ENCODE assay signal across 16 cellular contexts in genomic region chr1:61287014-61287413, GRCh38.
DNase-seq lines count a peak whose midpoint lies in the region; ATAC-seq and TF ChIP-seq lines count a peak whose summit lies in the region.
"Had no signal": no experiment of that assay in that cellular context is flagged by ENCODE, and none has a peak within 500 bp of the region (broad histone marks: within the 10 kb centered on the region; RNA-seq: fewer than 3 reads in every experiment).

No MANE protein-coding gene starts in this region.

- TF ChIP-seq CTCF in HCT116 (IDR thresholded peaks at IDR 0.05 in 2 of 3, conservative IDR thresholded peaks at IDR 0.05 in 1 of 3; ENCODE audit: borderline replicate concordance in 1 of 3, insufficient read depth in 1 of 3, low read depth in 2 of 3, low read length in 2 of 3), result no peak
- no peak for TF ChIP-seq CTCF in foreskin keratinocyte (conservative IDR thresholded peaks at IDR 0.05)
- TF ChIP-seq CTCF in suprapubic skin (IDR thresholded peaks at IDR 0.05), result no peak

- CTCF ChIA-PET in HCT116 (lab: Charles Lee), result no interaction called here

- TF ChIP-seq EP300 in suprapubic skin (IDR thresholded peaks at IDR 0.05), result no peak

- BruUV-seq in HCT116 (replicated peaks; lab: Mats Ljungman, UMichigan), result no TSS peak

- no peak overlapping the region for H2AFZ ChIP-seq in HCT116 (ENCODE audit: low read depth, low read length, poor library complexity, severe bottlenecking)

- ATAC-seq in HCT116 (0 out of 2 replicates have a peak, but pooled peaks have one; percentile 43), foreskin keratinocyte (peak; percentile 87), HG03439 (IDR thresholded peaks at IDR 0.05; ENCODE audit: unreplicated experiment) (no peak), GM18505 (IDR thresholded peaks at IDR 0.05; ENCODE audit: unreplicated experiment) (no peak), HG02884 (IDR thresholded peaks at IDR 0.05; ENCODE audit: unreplicated experiment) (no peak)
- ATAC-seq in activated T-cell treated with anti-CD3 and anti-CD28 coated beads, Interleukin-2, amount 50 U/mL, for 4 hours, result no peak
- ATAC-seq: WTC11 had no signal

- no peaks in the 10 kb centered on the region for H3K27me3 ChIP-seq in HCT116 (ENCODE audit: insufficient read depth, low read length)
- no peaks in the 10 kb centered on the region for H3K27me3 ChIP-seq in foreskin keratinocyte
- no peaks in the 10 kb centered on the region for H3K27me3 ChIP-seq in suprapubic skin

- no peaks in the 10 kb centered on the region; the same call in 1 of the 2 replicates for H4K20me1 ChIP-seq in HCT116 (ENCODE audit: insufficient read depth)

- no peaks in the 10 kb centered on the region for H3K27me3 Mint-ChIP-seq in activated T-cell treated with anti-CD3 and anti-CD28 coated beads, Interleukin-2, amount 50 U/mL, for 4 hours (ENCODE audit: low read depth)
- H3K27me3 Mint-ChIP-seq: activated naive CD8-positive, alpha-beta T cell treated with anti-CD3 and anti-CD28 coated beads for 36 hours; CD8-positive, alpha-beta memory T cell had no signal

- no peak for DNase-seq in HCT116 (ENCODE audit: low read depth, low spot score)
- peak; percentile 41 for DNase-seq in astrocyte of the hippocampus (ENCODE audit: low read depth, low spot score)
- peak; percentile 69 to 90 for DNase-seq in foreskin keratinocyte
- no peak for DNase-seq in suprapubic skin (ENCODE audit: low spot score in 2 of 2)
- no peak for DNase-seq in activated T-cell treated with anti-CD3 and anti-CD28 coated beads, Interleukin-2, amount 50 U/mL, for 4 hours
- DNase-seq: activated CD8-positive, alpha-beta memory T cell treated with anti-CD3 and anti-CD28 coated beads, Interleukin-2, amount 50 U/mL, for 4 hours; activated naive CD8-positive, alpha-beta T cell treated with anti-CD3 and anti-CD28 coated beads for 36 hours; CD8-positive, alpha-beta memory T cell; NCI-H2081 treated with DMSO at 0.1 percent for 48 hours; NK-92 treated with Interleukin-12 subunit alpha and Interleukin-12 subunit beta, amount 100 ng/mL, for 24 hours had no signal

- no peak overlapping the region for H3K9ac ChIP-seq in HCT116 (ENCODE audit: low read length)

- H3K36me3 ChIP-seq in HCT116 (ENCODE audit: control insufficient read depth in 1 of 2, insufficient read depth in 2 of 2, low read length in 2 of 2), result no peaks in the 10 kb centered on the region
- H3K36me3 ChIP-seq in suprapubic skin, result no peaks in the 10 kb centered on the region

- H3K27ac ChIP-seq in HCT116 (ENCODE audit: low read depth, low read length) (no peak overlapping the region), foreskin keratinocyte (peak overlapping the region; percentile 90), suprapubic skin (peak overlapping the region; percentile 52)

- no peaks in the 10 kb centered on the region for H3K9me2 ChIP-seq in HCT116 (ENCODE audit: insufficient read depth)

- H3K4me1 Mint-ChIP-seq in activated T-cell treated with anti-CD3 and anti-CD28 coated beads, Interleukin-2, amount 50 U/mL, for 4 hours (ENCODE audit: low read depth), result no peaks in the 10 kb centered on the region
- H3K4me1 Mint-ChIP-seq: activated naive CD8-positive, alpha-beta T cell treated with anti-CD3 and anti-CD28 coated beads for 36 hours; CD8-positive, alpha-beta memory T cell had no signal

- H3K4me1 ChIP-seq in HCT116 (ENCODE audit: control insufficient read depth in 1 of 2, insufficient read depth in 2 of 2, low read length in 2 of 2) (peaks cover 0 to 19% of the 10 kb centered on the region in 2 experiments; a peak in 3 of 4 replicates), foreskin keratinocyte (peaks cover 33% of the 10 kb centered on the region), suprapubic skin (peaks cover 15% of the 10 kb centered on the region)

- TF ChIP-seq POLR2A in HCT116 (IDR thresholded peaks at IDR 0.05; ENCODE audit: borderline replicate concordance, extremely low read depth, insufficient read depth, insufficient read length) (no peak), suprapubic skin (IDR thresholded peaks at IDR 0.05) (no peak), GM18505 (IDR thresholded peaks at IDR 0.05; ENCODE audit: borderline replicate concordance, extremely low read depth, insufficient read depth, insufficient read length) (no peak)

- TF ChIP-seq RAD21 in HCT116 (IDR thresholded peaks at IDR 0.05; ENCODE audit: low read depth), result no peak

- no peaks in the 10 kb centered on the region for H3K9me3 ChIP-seq in HCT116 (ENCODE audit: control insufficient read depth in 1 of 2, insufficient read depth in 1 of 2, low read depth in 1 of 2, low read length in 2 of 2)
- H3K9me3 ChIP-seq in suprapubic skin, result no peaks in the 10 kb centered on the region

- no peak overlapping the region for H3K4me3 Mint-ChIP-seq in activated T-cell treated with anti-CD3 and anti-CD28 coated beads, Interleukin-2, amount 50 U/mL, for 4 hours
- H3K4me3 Mint-ChIP-seq: activated naive CD8-positive, alpha-beta T cell treated with anti-CD3 and anti-CD28 coated beads for 36 hours; CD8-positive, alpha-beta memory T cell; nephron; WTC11 had no signal

- no peak overlapping the region for H3K4me2 ChIP-seq in HCT116 (ENCODE audit: low read length)

- H3K4me3 ChIP-seq in HCT116 (replicated peaks in 1 of 2; ENCODE audit: low read depth in 1 of 2, low read length in 2 of 2), result no peak overlapping the region
- no peak overlapping the region for H3K4me3 ChIP-seq in suprapubic skin
- H3K4me3 ChIP-seq: skin epidermis had no signal

- WGBS in suprapubic skin, result 81% methylated on average over 2 of the region's 2 CpGs

- RAD21 ChIA-PET in HCT116 (lab: Charles Lee; ENCODE audit: low non-redundant PET in 1 of 2, low total read pairs in 2 of 2, uncharacterized antibody in 2 of 2, unreplicated experiment in 2 of 2), result no interaction called here

- H3K36me3 Mint-ChIP-seq in activated T-cell treated with anti-CD3 and anti-CD28 coated beads, Interleukin-2, amount 50 U/mL, for 4 hours (ENCODE audit: insufficient read depth), result no peaks in the 10 kb centered on the region
- H3K36me3 Mint-ChIP-seq: activated naive CD8-positive, alpha-beta T cell treated with anti-CD3 and anti-CD28 coated beads for 36 hours; WTC11 had no signal

- POLR2A ChIA-PET in HCT116 (lab: Charles Lee), result no interaction called here

- no peaks in the 10 kb centered on the region for H3K79me2 ChIP-seq in HCT116 (ENCODE audit: insufficient read depth, low read length)

- intact Hi-C loops in HCT116 (cut with micrococcal nuclease), result no loop called here

- H3K9me3 Mint-ChIP-seq in activated T-cell treated with anti-CD3 and anti-CD28 coated beads, Interleukin-2, amount 50 U/mL, for 4 hours, result no peaks in the 10 kb centered on the region
- H3K9me3 Mint-ChIP-seq: activated naive CD8-positive, alpha-beta T cell treated with anti-CD3 and anti-CD28 coated beads for 36 hours; CD8-positive, alpha-beta memory T cell; nephron; WTC11 had no signal

TF ChIP-seq in HCT116, 20 proteins besides CTCF, POLR2A, EP300 and RAD21 (continues in another document):
- TF ChIP-seq SP1 (IDR thresholded peaks at IDR 0.05; ENCODE audit: low read depth), result no peak
- no peak for TF ChIP-seq REST (IDR thresholded peaks at IDR 0.05; ENCODE audit: low read depth)
- no peak for TF ChIP-seq CEBPB (IDR thresholded peaks at IDR 0.05; ENCODE audit: low read depth)
- no peak for TF ChIP-seq ZNF274 (IDR thresholded peaks at IDR 0.05; ENCODE audit: low read depth, low read length)
- TF ChIP-seq JUND (IDR thresholded peaks at IDR 0.05), result no peak
- TF ChIP-seq ZFX (IDR thresholded peaks at IDR 0.05), result no peak
- no peak for TF ChIP-seq POLR2AphosphoS5 (IDR thresholded peaks at IDR 0.05; ENCODE audit: low read depth, low read length)
- no peak for TF ChIP-seq FOSL1 (IDR thresholded peaks at IDR 0.05; ENCODE audit: low read depth)
- TF ChIP-seq ATF3 (IDR thresholded peaks at IDR 0.05), result no peak
- no peak for TF ChIP-seq YY1 (IDR thresholded peaks at IDR 0.05; ENCODE audit: extremely low read depth, insufficient replicate concordance, low read depth, low read length)
- no peak for TF ChIP-seq TCF7L2 (IDR thresholded peaks at IDR 0.05; ENCODE audit: borderline replicate concordance, extremely low read depth, insufficient read depth, insufficient read length)
- no peak for TF ChIP-seq MAX (IDR thresholded peaks at IDR 0.05)
- no peak for TF ChIP-seq CBX3 (IDR thresholded peaks at IDR 0.05; ENCODE audit: low read depth)
- no peak for TF ChIP-seq SRF (IDR thresholded peaks at IDR 0.05; ENCODE audit: low read depth)

Comparison
In these comparisons a context has a peak if more than half of its experiments do, and no peak if none do; other contexts are left out.
1. ATAC-seq: peak in HCT116 (single experiment) and foreskin keratinocyte (single experiment); none in HG03439 (single experiment), GM18505 (single experiment), activated T-cell treated with anti-CD3 and anti-CD28 coated beads, Interleukin-2, amount 50 U/mL, for 4 hours (0 of 2) and HG02884 (single experiment).
2. DNase-seq: peak in astrocyte of the hippocampus (single experiment) and foreskin keratinocyte (2 of 2); none in HCT116 (single experiment), suprapubic skin (0 of 2) and activated T-cell treated with anti-CD3 and anti-CD28 coated beads, Interleukin-2, amount 50 U/mL, for 4 hours (single experiment).